16 cellular contexts compared by ENCODE assay signal in the genomic region with DNA sequence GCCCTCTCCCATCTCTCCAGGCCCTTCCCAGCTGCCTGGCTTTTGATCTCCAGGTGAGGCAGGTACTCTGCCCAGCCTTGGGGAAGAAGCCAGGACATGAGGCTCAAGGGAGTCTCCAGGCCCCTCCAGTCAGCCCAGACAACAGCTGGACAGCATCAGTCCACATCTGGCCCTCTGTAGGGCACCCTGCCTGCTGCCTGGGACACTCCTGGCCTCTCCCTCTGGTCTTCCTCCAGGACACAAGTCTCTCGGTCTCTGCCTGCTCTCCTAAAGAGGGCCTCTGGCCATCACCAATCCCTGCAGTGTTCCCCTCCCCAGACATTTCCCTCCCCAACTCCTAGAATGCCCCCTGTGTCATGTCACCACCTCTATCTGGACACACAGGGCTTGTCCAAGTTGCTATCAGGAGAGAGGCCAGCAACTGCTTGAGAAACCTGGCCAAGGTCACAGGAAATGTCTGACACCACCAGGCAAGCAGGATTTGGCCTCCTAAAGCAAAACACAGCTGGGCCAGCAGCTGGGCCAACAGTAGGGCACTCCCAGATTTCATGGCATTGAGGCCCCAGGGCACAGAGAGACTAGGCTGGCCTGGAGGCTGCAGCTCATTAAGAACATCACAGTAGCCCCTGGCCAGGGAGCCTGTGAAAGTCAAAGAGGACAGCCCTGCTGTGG. TPM values are rescaled to one million over a fixed set of nuclear protein-coding genes. Genes with fewer than 3 reads are reported as not detected.
DNase-seq lines count a peak whose midpoint lies in the region; ATAC-seq and TF ChIP-seq lines count a peak whose summit lies in the region.
"Had no signal": no experiment of that assay in that cellular context is flagged by ENCODE, and none has a peak within 500 bp of the region (broad histone marks: within the 10 kb centered on the region; RNA-seq: fewer than 3 reads in every experiment).

No MANE protein-coding gene starts in this region.

- H3K9me3 ChIP-seq in RWPE2 (ENCODE audit: severe bottlenecking): no peaks in the 10 kb centered on the region
- H3K9me3 ChIP-seq in Karpas-422 (ENCODE audit: low read length): no peaks in the 10 kb centered on the region
- H3K9me3 ChIP-seq: transverse colon had no signal

- H3K4me2 ChIP-seq in Karpas-422 (ENCODE audit: low read depth, low read length, poor library complexity, severe bottlenecking): no peak overlapping the region

- H3K36me3 ChIP-seq in RWPE2 (ENCODE audit: low read depth) (peaks cover 57% of the 10 kb centered on the region), Karpas-422 (ENCODE audit: insufficient read depth, low read length) (no peaks in the 10 kb centered on the region)
- H3K36me3 ChIP-seq: transverse colon had no signal

- no peaks in the 10 kb centered on the region for H3K27me3 Mint-ChIP-seq in osteocyte (ENCODE audit: unreplicated experiment)

- H3K4me3 Mint-ChIP-seq in osteocyte (ENCODE audit: unreplicated experiment): no peak overlapping the region
- H3K4me3 Mint-ChIP-seq: activated CD4-positive, alpha-beta T cell treated with anti-CD3 and anti-CD28 coated beads, Interleukin-2, amount 10 ng/mL, durations not matched to agents 24 days and 14 days; activated naive CD4-positive, alpha-beta T cell treated with anti-CD3 and anti-CD28 coated beads for 36 hours; immature natural killer cell; nephron progenitor cell had no signal

- no peaks in the 10 kb centered on the region for H3K79me2 ChIP-seq in Karpas-422 (ENCODE audit: low read length)

- H3K9me2 ChIP-seq in Karpas-422 (replicated peaks; ENCODE audit: insufficient read depth, low read length): no peaks in the 10 kb centered on the region

- in situ Hi-C loops in ACHN (cut with HindIII; ENCODE audit: low pct_ligation_motif_present, low pct_unique_long_range_greater_than_20kb, low sequenced_read_pairs): no loop called here

- no peaks in the 10 kb centered on the region for H3K27me3 ChIP-seq in RWPE2 (ENCODE audit: insufficient read depth, poor library complexity, severe bottlenecking)
- H3K27me3 ChIP-seq in Karpas-422 (ENCODE audit: low read length): no peaks in the 10 kb centered on the region
- H3K27me3 ChIP-seq: transverse colon had no signal

- H3K4me1 ChIP-seq in RWPE2 (ENCODE audit: insufficient read depth, poor library complexity, severe bottlenecking): peaks cover 55% of the 10 kb centered on the region
- no peaks in the 10 kb centered on the region for H3K4me1 ChIP-seq in Karpas-422 (ENCODE audit: low read length)
- H3K4me1 ChIP-seq: transverse colon had no signal

- peak; percentile 4; the same call in 1 of the 3 replicates for ATAC-seq in RWPE2 (ENCODE audit: low read depth)

- H2AFZ ChIP-seq in Karpas-422 (ENCODE audit: low read length): no peak overlapping the region

- H3K9ac ChIP-seq in Karpas-422 (ENCODE audit: low read length): no peak overlapping the region

- H3K27ac ChIP-seq in RWPE2 (ENCODE audit: poor library complexity, severe bottlenecking) (peak overlapping the region; percentile 100), Karpas-422 (ENCODE audit: low read length) (no peak overlapping the region)
- H3K27ac ChIP-seq: transverse colon had no signal

- no peaks in the 10 kb centered on the region for H3K9me3 Mint-ChIP-seq in osteocyte (ENCODE audit: unreplicated experiment)
- H3K9me3 Mint-ChIP-seq: activated CD4-positive, alpha-beta T cell treated with anti-CD3 and anti-CD28 coated beads, Interleukin-2, amount 10 ng/mL, durations not matched to agents 24 days and 14 days; activated naive CD4-positive, alpha-beta T cell treated with anti-CD3 and anti-CD28 coated beads for 36 hours; immature natural killer cell; nephron progenitor cell had no signal

- H3K4me3 ChIP-seq in RWPE2 (ENCODE audit: severe bottlenecking): no peak overlapping the region
- no peak overlapping the region for H3K4me3 ChIP-seq in fibroblast of pulmonary artery (replicated peaks; ENCODE audit: low read depth, low read length)
- no peak overlapping the region for H3K4me3 ChIP-seq in Karpas-422 (ENCODE audit: low read length)
- H3K4me3 ChIP-seq: transverse colon had no signal

- H3K36me3 Mint-ChIP-seq in osteocyte (ENCODE audit: unreplicated experiment): peaks cover 48% of the 10 kb centered on the region

- peak overlapping the region; percentile 85 for H3K27ac Mint-ChIP-seq in osteocyte (ENCODE audit: unreplicated experiment)
- H3K27ac Mint-ChIP-seq: activated CD4-positive, alpha-beta T cell treated with anti-CD3 and anti-CD28 coated beads, Interleukin-2, amount 10 ng/mL, durations not matched to agents 24 days and 14 days; activated naive CD4-positive, alpha-beta T cell treated with anti-CD3 and anti-CD28 coated beads for 36 hours; immature natural killer cell; nephron progenitor cell had no signal

- TF ChIP-seq CTCF in RWPE2 (IDR thresholded peaks at IDR 0.05; ENCODE audit: poor library complexity, severe bottlenecking) (no peak), fibroblast of pulmonary artery (IDR thresholded peaks at IDR 0.05; ENCODE audit: low read length, missing control alignments) (no peak), osteocyte (IDR thresholded peaks at IDR 0.05) (no peak)

- H3K4me1 Mint-ChIP-seq in osteocyte (ENCODE audit: unreplicated experiment): peaks cover 65% of the 10 kb centered on the region
- H3K4me1 Mint-ChIP-seq: immature natural killer cell had no signal

- peak; percentile 11 for DNase-seq in A172 (ENCODE audit: low spot score)
- DNase-seq in RWPE2 (ENCODE audit: low spot score): no peak
- DNase-seq in fibroblast of pulmonary artery (ENCODE audit: low read depth): peak; percentile 78
- DNase-seq in osteocyte (ENCODE audit: extremely low spot score, unreplicated experiment): no peak
- no peak for DNase-seq in ACHN
- no peak for DNase-seq in SIG-M5 treated with dmso at 0.1 percent for 504 hours (lab: John Stamatoyannopoulos, UW; ENCODE audit: unreplicated experiment)
- DNase-seq in Karpas-422: no peak
- DNase-seq in NCI-H1092 (lab: John Stamatoyannopoulos, UW): no peak
- DNase-seq: activated CD4-positive, alpha-beta T cell treated with anti-CD3 and anti-CD28 coated beads, Interleukin-2, amount 10 ng/mL, durations not matched to agents 24 days and 14 days; effector CD8-positive, alpha-beta T cell; immature natural killer cell; Kasumi-1; NCI-H524 treated with DMSO at 0.1 percent for 48 hours; nephron progenitor cell; transverse colon had no signal

- H4K20me1 ChIP-seq in Karpas-422 (ENCODE audit: insufficient read depth, low read depth, low read length): no peaks in the 10 kb centered on the region

RNA-seq across cellular contexts. Expression of a gene that starts 29.0 kb away (rescaled TPM):
- total RNA-seq in A172 (2014; rRNA removed; shearing (Covaris generic)): 5.7 and 5.8 TPM in 2 replicates
- total RNA-seq in osteocyte: 377 and 379 TPM in 2 replicates
- 0.04 TPM in 1 of 2 replicates, not detected in the other for total RNA-seq in Karpas-422 (2014; rRNA removed; shearing (Covaris generic); ENCODE audit: low replicate concordance)

Comparison
In these comparisons a context has a peak if more than half of its experiments do, and no peak if none do; other contexts are left out.
1. DNase-seq: peak in A172 (single experiment) and fibroblast of pulmonary artery (single experiment); none in RWPE2 (single experiment), osteocyte (single experiment), ACHN (single experiment), SIG-M5 treated with dmso at 0.1 percent for 504 hours (single experiment), Karpas-422 (single experiment) and NCI-H1092 (single experiment).
2. RNA of a gene that starts 29.0 kb away (total RNA-seq): 377 to 379 TPM in osteocyte; 5.7 to 5.8 TPM in A172 and 0.04 TPM in Karpas-422; every median in the first group is over 10 times any median in the second.